ENCODE assay signal across 17 cellular contexts in genomic region chr2:120235681-120236080, GRCh38. TPM values are rescaled to one million over a fixed set of nuclear protein-coding genes. Genes with fewer than 3 reads are reported as not detected.
A peak's percentile ranks its signal among the peaks of the same experiment; 100 is the strongest.
DNase-seq lines count a peak whose midpoint lies in the region; ATAC-seq and TF ChIP-seq lines count a peak whose summit lies in the region.
"Had no signal": no experiment of that assay in that cellular context is flagged by ENCODE, and none has a peak within 500 bp of the region (broad histone marks: within the 10 kb centered on the region; RNA-seq: fewer than 3 reads in every experiment).

No MANE protein-coding gene starts in this region.

- no peak overlapping the region for H3K4me3 Mint-ChIP-seq in activated T-cell treated with anti-CD3 and anti-CD28 coated beads, Interleukin-2, amount 50 U/mL, for 24 hours
- H3K4me3 Mint-ChIP-seq in activated T-cell treated with anti-CD3 and anti-CD28 coated beads, Interleukin-2, amount 50 U/mL, for 72 hours, result no peak overlapping the region
- H3K4me3 Mint-ChIP-seq in endodermal cell, result no peak overlapping the region
- H3K4me3 Mint-ChIP-seq: CD14-positive monocyte; CD4-positive, alpha-beta memory T cell had no signal

- WGBS in endodermal cell (ENCODE audit: insufficient coverage in 1 of 2, insufficient read length in 1 of 2), 2 experiments, result 88 to 93% methylated on average over 6 of the region's 6 CpGs
- 88 to 97% (median 93%) methylated on average over 6 of the region's 6 CpGs for WGBS in spleen, 5 donors

- H3K27ac Mint-ChIP-seq in activated T-cell treated with anti-CD3 and anti-CD28 coated beads, Interleukin-2, amount 50 U/mL, for 24 hours, result no peak overlapping the region
- no peak overlapping the region for H3K27ac Mint-ChIP-seq in activated T-cell treated with anti-CD3 and anti-CD28 coated beads, Interleukin-2, amount 50 U/mL, for 72 hours
- no peak overlapping the region for H3K27ac Mint-ChIP-seq in endodermal cell
- H3K27ac Mint-ChIP-seq: CD14-positive monocyte had no signal

- no peaks in the 10 kb centered on the region for H3K9me3 Mint-ChIP-seq in activated T-cell treated with anti-CD3 and anti-CD28 coated beads, Interleukin-2, amount 50 U/mL, for 24 hours
- peaks cover 0 to 2% of the 10 kb centered on the region in 2 donors for H3K9me3 Mint-ChIP-seq in activated T-cell treated with anti-CD3 and anti-CD28 coated beads, Interleukin-2, amount 50 U/mL, for 72 hours
- H3K9me3 Mint-ChIP-seq in endodermal cell, result no peaks in the 10 kb centered on the region

- intact Hi-C loops in spleen (cut with DNase I; ENCODE audit: low total_unique reads), result no loop called here

- H3K36me3 ChIP-seq in endodermal cell (ENCODE audit: control insufficient read depth, insufficient read depth, low read length) (no peaks in the 10 kb centered on the region), spleen (no peaks in the 10 kb centered on the region)

- H3K4me1 Mint-ChIP-seq in activated T-cell treated with anti-CD3 and anti-CD28 coated beads, Interleukin-2, amount 50 U/mL, for 24 hours (ENCODE audit: low read depth), result peaks cover 32% of the 10 kb centered on the region
- H3K4me1 Mint-ChIP-seq in activated T-cell treated with anti-CD3 and anti-CD28 coated beads, Interleukin-2, amount 50 U/mL, for 72 hours (ENCODE audit: low read depth), result peaks cover 41% of the 10 kb centered on the region
- peaks cover 28% of the 10 kb centered on the region for H3K4me1 Mint-ChIP-seq in endodermal cell

- H3K4me3 ChIP-seq in endodermal cell (ENCODE audit: low read length) (no peak overlapping the region), spleen (no peak overlapping the region)
- H3K4me3 ChIP-seq: A549 had no signal

- no peaks in the 10 kb centered on the region for H3K27me3 Mint-ChIP-seq in activated T-cell treated with anti-CD3 and anti-CD28 coated beads, Interleukin-2, amount 50 U/mL, for 24 hours
- peaks cover 7% of the 10 kb centered on the region for H3K27me3 Mint-ChIP-seq in activated T-cell treated with anti-CD3 and anti-CD28 coated beads, Interleukin-2, amount 50 U/mL, for 72 hours (ENCODE audit: low read depth)
- H3K27me3 Mint-ChIP-seq in endodermal cell (ENCODE audit: insufficient read depth), result peaks cover 3% of the 10 kb centered on the region
- H3K27me3 Mint-ChIP-seq: CD4-positive, alpha-beta memory T cell had no signal

- no peak overlapping the region for H3K9ac ChIP-seq in endodermal cell (ENCODE audit: extremely low read depth, low read length, poor library complexity, severe bottlenecking)

- H3K4me1 ChIP-seq in endodermal cell (ENCODE audit: control insufficient read depth, insufficient read depth, low read length) (peaks cover 23% of the 10 kb centered on the region), spleen (peaks cover 17 to 48% (median 34%) of the 10 kb centered on the region in 6 donors)

- TF ChIP-seq CTCF in endodermal cell (conservative IDR thresholded peaks at IDR 0.05) (no peak), spleen (IDR thresholded peaks at IDR 0.05 in 8 of 11, conservative IDR thresholded peaks at IDR 0.05 in 3 of 11) (no peak)

- no peaks in the 10 kb centered on the region for H3K9me3 ChIP-seq in endodermal cell (ENCODE audit: control insufficient read depth, low read length)
- H3K9me3 ChIP-seq in spleen, result no peaks in the 10 kb centered on the region
- H3K9me3 ChIP-seq: A549 had no signal

- H3K27ac ChIP-seq in endodermal cell (ENCODE audit: low read depth, low read length) (no peak overlapping the region), spleen (no peak overlapping the region)
- H3K27ac ChIP-seq: 22Rv1 had no signal

- H3K36me3 Mint-ChIP-seq in activated T-cell treated with anti-CD3 and anti-CD28 coated beads, Interleukin-2, amount 50 U/mL, for 24 hours (ENCODE audit: low read depth), result peaks cover 9% of the 10 kb centered on the region
- H3K36me3 Mint-ChIP-seq in activated T-cell treated with anti-CD3 and anti-CD28 coated beads, Interleukin-2, amount 50 U/mL, for 72 hours (ENCODE audit: insufficient read depth in 2 of 2), result peaks cover 0 to 4% of the 10 kb centered on the region in 2 donors
- H3K36me3 Mint-ChIP-seq in endodermal cell (ENCODE audit: low read depth), result no peaks in the 10 kb centered on the region
- H3K36me3 Mint-ChIP-seq: CD14-positive monocyte had no signal

- peak; percentile 0 for DNase-seq in activated CD4-positive, CD25-positive, alpha-beta regulatory T cell treated with anti-CD3 and anti-CD28 coated beads, Interleukin-2, amount 50 U/mL, for 72 hours
- no peak for DNase-seq in activated CD4-positive, CD25-positive, alpha-beta regulatory T cell (lab: John Stamatoyannopoulos, UW)
- DNase-seq in activated T-cell treated with anti-CD3 and anti-CD28 coated beads, Interleukin-2, amount 50 U/mL, for 24 hours, result peak; percentile 17
- DNase-seq in activated T-cell treated with anti-CD3 and anti-CD28 coated beads, Interleukin-2, amount 50 U/mL, for 72 hours, result no peak
- DNase-seq in endodermal cell (peak; percentile 28), spleen (peak; percentile 54), anterior cingulate cortex (lab: John Stamatoyannopoulos, UW) (no peak)
- DNase-seq: AML-193; CD4-positive, alpha-beta memory T cell; DMS153; DMS79; GDM1; GOT3 had no signal

- ATAC-seq in activated T-cell treated with anti-CD3 and anti-CD28 coated beads, Interleukin-2, amount 50 U/mL, for 72 hours (replicated peaks in 1 of 2), result no peak
- ATAC-seq in GM18519 (IDR thresholded peaks at IDR 0.05; ENCODE audit: low FRiP score, unreplicated experiment), result no peak
- ATAC-seq: A549 had no signal

- H3K27me3 ChIP-seq in endodermal cell (ENCODE audit: control insufficient read depth, insufficient read depth, low read length, poor library complexity, severe bottlenecking), result no peaks in the 10 kb centered on the region
- H3K27me3 ChIP-seq in spleen (replicated peaks in 1 of 7), result no peaks in the 10 kb centered on the region

- no peak for TF ChIP-seq POLR2A in spleen (IDR thresholded peaks at IDR 0.05)

RNA-seq across cellular contexts. Expression of gene TMEM185B, which starts 12.5 kb away (rescaled TPM):
- 10 to 100 TPM; 20.9 to 21.1 TPM for total RNA-seq in activated T-cell treated with anti-CD3 and anti-CD28 coated beads, Interleukin-2, amount 50 U/mL, for 72 hours
- total RNA-seq in endodermal cell (10 to 100 TPM; 19.5 to 22.9 TPM), spleen (10 to 100 TPM; 18.3 to 35.6 (median 23.6) TPM)
- 19.9 TPM for polyA plus RNA-seq in endodermal cell (2013, experiment 1 of 2)
- 17.1 TPM for polyA plus RNA-seq in endodermal cell (2013, experiment 2 of 2)
- 1 to 10 TPM; 3.9 to 5.5 (median 4.0) TPM for polyA plus RNA-seq in spleen

RNA-seq across cellular contexts. Expression of gene RALB, which starts 17.0 kb away (rescaled TPM):
- 10 to 100 TPM; 52.9 to 53.1 TPM for total RNA-seq in activated T-cell treated with anti-CD3 and anti-CD28 coated beads, Interleukin-2, amount 50 U/mL, for 72 hours
- 10 to 100 TPM; 37.1 to 45.8 TPM for total RNA-seq in endodermal cell
- 34.9 TPM for polyA plus RNA-seq in endodermal cell (2013, experiment 1 of 2)
- polyA plus RNA-seq in endodermal cell (2013, experiment 2 of 2), result 34.2 TPM
- 100 to 1,000 TPM in 3 of 7 donors, 10 to 100 TPM in 4; 67.2 to 126 (median 96.3) TPM for total RNA-seq in spleen
- polyA plus RNA-seq in spleen, result 10 to 100 TPM; 26.6 to 61.5 (median 38.0) TPM

Comparison
In these comparisons a context has a peak if more than half of its experiments do, and no peak if none do; other contexts are left out.
1. DNase-seq: peak in activated CD4-positive, CD25-positive, alpha-beta regulatory T cell treated with anti-CD3 and anti-CD28 coated beads, Interleukin-2, amount 50 U/mL, for 72 hours (single experiment), activated T-cell treated with anti-CD3 and anti-CD28 coated beads, Interleukin-2, amount 50 U/mL, for 24 hours (single experiment), endodermal cell (single experiment) and spleen (single experiment); none in activated CD4-positive, CD25-positive, alpha-beta regulatory T cell (0 of 4), activated T-cell treated with anti-CD3 and anti-CD28 coated beads, Interleukin-2, amount 50 U/mL, for 72 hours (0 of 2) and anterior cingulate cortex (0 of 58).